In the genomic region with DNA sequence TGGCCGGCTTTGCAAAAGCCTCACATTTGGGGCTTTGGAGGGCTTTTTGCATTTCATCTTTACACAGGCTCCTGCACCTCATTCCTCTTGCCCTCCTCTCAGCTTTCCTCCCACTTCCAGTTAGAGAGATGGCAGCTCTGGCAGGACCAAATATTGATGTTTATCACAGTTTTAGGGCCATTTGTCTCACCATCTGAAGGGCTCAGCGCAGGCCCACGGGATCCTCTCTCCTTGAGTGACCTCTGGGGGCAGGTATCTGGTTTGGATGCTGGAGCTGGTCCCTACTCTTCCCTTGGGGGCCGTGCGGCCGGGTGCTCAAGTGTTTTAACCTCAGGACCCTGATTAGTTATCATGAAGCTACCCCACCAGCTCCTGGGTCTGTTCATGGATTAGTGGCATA, we compare ENCODE assay signal across 1 cellular context.
TF ChIP-seq lines count a peak whose summit lies in the region.

No MANE protein-coding gene starts in this region.

TF ChIP-seq in HepG2, 621 proteins besides CTCF, POLR2A, EP300 and RAD21 (continued from another document):
- TF ChIP-seq, protein P1, sequence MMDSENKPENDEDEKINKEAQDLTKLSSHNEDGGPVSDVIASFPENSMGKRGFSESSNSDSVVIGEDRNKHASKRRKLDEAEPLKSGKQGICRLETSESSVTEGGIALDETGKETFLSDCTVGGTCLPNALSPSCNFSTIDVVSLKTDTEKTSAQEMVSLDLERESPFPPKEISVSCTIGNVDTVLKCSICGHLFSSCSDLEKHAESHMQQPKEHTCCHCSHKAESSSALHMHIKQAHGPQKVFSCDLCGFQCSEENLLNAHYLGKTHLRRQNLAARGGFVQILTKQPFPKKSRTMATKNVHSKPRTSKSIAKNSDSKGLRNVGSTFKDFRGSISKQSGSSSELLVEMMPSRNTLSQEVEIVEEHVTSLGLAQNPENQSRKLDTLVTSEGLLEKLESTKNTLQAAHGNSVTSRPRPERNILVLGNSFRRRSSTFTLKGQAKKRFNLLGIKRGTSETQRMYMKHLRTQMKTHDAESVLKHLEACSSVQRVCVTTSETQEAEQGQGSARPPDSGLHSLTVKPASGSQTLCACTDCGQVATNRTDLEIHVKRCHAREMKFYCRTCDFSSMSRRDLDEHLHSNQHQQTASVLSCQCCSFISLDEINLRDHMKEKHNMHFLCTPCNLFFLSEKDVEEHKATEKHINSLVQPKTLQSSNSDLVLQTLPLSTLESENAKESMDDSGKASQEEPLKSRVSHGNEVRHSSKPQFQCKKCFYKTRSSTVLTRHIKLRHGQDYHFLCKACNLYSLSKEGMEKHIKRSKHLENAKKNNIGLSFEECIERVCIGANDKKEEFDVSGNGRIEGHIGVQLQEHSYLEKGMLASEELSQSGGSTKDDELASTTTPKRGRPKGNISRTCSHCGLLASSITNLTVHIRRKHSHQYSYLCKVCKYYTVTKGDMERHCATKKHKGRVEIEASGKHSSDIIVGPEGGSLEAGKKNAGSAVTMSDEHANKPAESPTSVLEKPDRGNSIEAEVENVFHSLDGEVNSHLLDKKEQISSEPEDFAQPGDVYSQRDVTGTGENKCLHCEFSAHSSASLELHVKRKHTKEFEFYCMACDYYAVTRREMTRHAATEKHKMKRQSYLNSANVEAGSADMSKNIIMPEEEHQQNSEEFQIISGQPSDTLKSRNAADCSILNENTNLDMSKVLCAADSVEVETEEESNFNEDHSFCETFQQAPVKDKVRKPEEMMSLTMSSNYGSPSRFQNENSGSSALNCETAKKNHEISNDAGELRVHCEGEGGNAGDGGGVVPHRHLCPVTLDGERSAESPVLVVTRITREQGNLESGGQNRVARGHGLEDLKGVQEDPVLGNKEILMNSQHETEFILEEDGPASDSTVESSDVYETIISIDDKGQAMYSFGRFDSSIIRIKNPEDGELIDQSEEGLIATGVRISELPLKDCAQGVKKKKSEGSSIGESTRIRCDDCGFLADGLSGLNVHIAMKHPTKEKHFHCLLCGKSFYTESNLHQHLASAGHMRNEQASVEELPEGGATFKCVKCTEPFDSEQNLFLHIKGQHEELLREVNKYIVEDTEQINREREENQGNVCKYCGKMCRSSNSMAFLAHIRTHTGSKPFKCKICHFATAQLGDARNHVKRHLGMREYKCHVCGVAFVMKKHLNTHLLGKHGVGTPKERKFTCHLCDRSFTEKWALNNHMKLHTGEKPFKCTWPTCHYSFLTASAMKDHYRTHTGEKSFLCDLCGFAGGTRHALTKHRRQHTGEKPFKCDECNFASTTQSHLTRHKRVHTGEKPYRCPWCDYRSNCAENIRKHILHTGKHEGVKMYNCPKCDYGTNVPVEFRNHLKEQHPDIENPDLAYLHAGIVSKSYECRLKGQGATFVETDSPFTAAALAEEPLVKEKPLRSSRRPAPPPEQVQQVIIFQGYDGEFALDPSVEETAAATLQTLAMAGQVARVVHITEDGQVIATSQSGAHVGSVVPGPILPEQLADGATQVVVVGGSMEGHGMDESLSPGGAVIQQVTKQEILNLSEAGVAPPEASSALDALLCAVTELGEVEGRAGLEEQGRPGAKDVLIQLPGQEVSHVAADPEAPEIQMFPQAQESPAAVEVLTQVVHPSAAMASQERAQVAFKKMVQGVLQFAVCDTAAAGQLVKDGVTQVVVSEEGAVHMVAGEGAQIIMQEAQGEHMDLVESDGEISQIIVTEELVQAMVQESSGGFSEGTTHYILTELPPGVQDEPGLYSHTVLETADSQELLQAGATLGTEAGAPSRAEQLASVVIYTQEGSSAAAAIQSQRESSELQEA (CRISPR knock-in tag; IDR thresholded peaks at IDR 0.05; ENCODE audit: not compliant biosample characterization) = no peak
